Comparison of ENCODE assay signal across 12 cellular contexts in genomic region chr9:23822331-23823169, GRCh38. TPM values are rescaled to one million over a fixed set of nuclear protein-coding genes. Genes with fewer than 3 reads are reported as not detected.
DNase-seq lines count a peak whose midpoint lies in the region; ATAC-seq and TF ChIP-seq lines count a peak whose summit lies in the region.
"Had no signal": no experiment of that assay in that cellular context is flagged by ENCODE, and none has a peak within 500 bp of the region (broad histone marks: within the 10 kb centered on the region; RNA-seq: fewer than 3 reads in every experiment).

No MANE protein-coding gene starts in this region.

- no peak overlapping the region for H3K27ac ChIP-seq in HUES48 (ENCODE audit: low read depth, low read length)
- no peak overlapping the region for H3K27ac ChIP-seq in coronary artery
- no peak overlapping the region for H3K27ac ChIP-seq in lower lobe of right lung
- H3K27ac ChIP-seq: skin epidermis had no signal

- intact Hi-C loops in lower lobe of right lung (cut with DNase I): no loop called here

- H3K9ac ChIP-seq in ES-I3 (ENCODE audit: low read depth, low read length) (peak overlapping the region; percentile 64), HUES48 (ENCODE audit: low read depth, low read length) (no peak overlapping the region)

- H3K9me3 ChIP-seq in ES-I3 (ENCODE audit: control insufficient read depth, insufficient read depth, low read length): no peaks in the 10 kb centered on the region
- no peaks in the 10 kb centered on the region for H3K9me3 ChIP-seq in HUES48 (ENCODE audit: control insufficient read depth, insufficient read depth, low read length)
- no peaks in the 10 kb centered on the region for H3K9me3 ChIP-seq in lower lobe of right lung
- H3K9me3 ChIP-seq: Caco-2 had no signal

- H3K36me3 Mint-ChIP-seq in nephron (ENCODE audit: low read depth): no peaks in the 10 kb centered on the region

- TF ChIP-seq CTCF in coronary artery (IDR thresholded peaks at IDR 0.05) (no peak), nephron (IDR thresholded peaks at IDR 0.05; ENCODE audit: unreplicated experiment in 3 of 3) (no peak), GM20000 (IDR thresholded peaks at IDR 0.05; ENCODE audit: extremely low read depth, missing control alignments) (no peak), lower lobe of right lung (IDR thresholded peaks at IDR 0.05) (no peak)

- no peak overlapping the region for H3K27ac Mint-ChIP-seq in nephron
- H3K27ac Mint-ChIP-seq: activated B cell treated with CpG ODN at 0.5 μM for 24 hours had no signal

- H3K27me3 ChIP-seq in HUES48 (ENCODE audit: control insufficient read depth, insufficient read depth, low read length): peaks cover 65% of the 10 kb centered on the region
- peaks cover 72% of the 10 kb centered on the region for H3K27me3 ChIP-seq in lower lobe of right lung (ENCODE audit: low read depth)

- H3K9me3 Mint-ChIP-seq in nephron: no peaks in the 10 kb centered on the region

- H3K4me3 ChIP-seq in HUES48 (ENCODE audit: low read depth, low read length) (peak overlapping the region; percentile 86), coronary artery (peak overlapping the region; percentile 72), lower lobe of right lung (no peak overlapping the region)

- H3K36me3 ChIP-seq in ES-I3 (ENCODE audit: insufficient read depth, low read length) (no peaks in the 10 kb centered on the region), HUES48 (ENCODE audit: control insufficient read depth, insufficient read depth, low read length) (no peaks in the 10 kb centered on the region), lower lobe of right lung (no peaks in the 10 kb centered on the region)

- peaks cover 21% of the 10 kb centered on the region for H3K4me1 ChIP-seq in ES-I3 (ENCODE audit: insufficient read depth, low read length)
- peaks cover 50% of the 10 kb centered on the region for H3K4me1 ChIP-seq in HUES48 (ENCODE audit: control insufficient read depth, insufficient read depth, low read length)
- H3K4me1 ChIP-seq in lower lobe of right lung: peaks cover 24% of the 10 kb centered on the region
- H3K4me1 ChIP-seq: Caco-2 had no signal

- H3K4me3 Mint-ChIP-seq in nephron: peak overlapping the region; percentile 75 to 80 (median 76)
- H3K4me3 Mint-ChIP-seq: activated B cell treated with CpG ODN at 0.5 μM for 24 hours had no signal

- H3K4me1 Mint-ChIP-seq in nephron: no peaks in the 10 kb centered on the region
- H3K4me1 Mint-ChIP-seq: activated B cell treated with CpG ODN at 0.5 μM for 24 hours had no signal

- DNase-seq in coronary artery (ENCODE audit: low spot score) (no peak), GM20000 (ENCODE audit: low spot score) (no peak), lower lobe of right lung (no peak)
- no peak for DNase-seq in activated CD4-positive, CD25-positive, alpha-beta regulatory T cell (lab: John Stamatoyannopoulos, UW)
- DNase-seq: activated B cell treated with CpG ODN at 0.5 μM for 24 hours; activated T-cell treated with anti-CD3 and anti-CD28 coated beads, Interleukin-2, amount 50 U/mL, for 48 hours; Caco-2 had no signal

- ATAC-seq in GM19328 (IDR thresholded peaks at IDR 0.05; ENCODE audit: unreplicated experiment): no peak
- ATAC-seq in lower lobe of right lung: no peak

- peaks cover 45% of the 10 kb centered on the region for H3K27me3 Mint-ChIP-seq in nephron (ENCODE audit: low read depth)

RNA-seq across cellular contexts. Expression of gene ELAVL2, which starts 3.5 kb away (rescaled TPM):
- not detected for total RNA-seq in lower lobe of right lung
- total RNA-seq: activated B cell treated with CpG ODN at 0.5 μM for 24 hours had no signal
